ENCODE assay signal across 7 cellular contexts in the genomic region with DNA sequence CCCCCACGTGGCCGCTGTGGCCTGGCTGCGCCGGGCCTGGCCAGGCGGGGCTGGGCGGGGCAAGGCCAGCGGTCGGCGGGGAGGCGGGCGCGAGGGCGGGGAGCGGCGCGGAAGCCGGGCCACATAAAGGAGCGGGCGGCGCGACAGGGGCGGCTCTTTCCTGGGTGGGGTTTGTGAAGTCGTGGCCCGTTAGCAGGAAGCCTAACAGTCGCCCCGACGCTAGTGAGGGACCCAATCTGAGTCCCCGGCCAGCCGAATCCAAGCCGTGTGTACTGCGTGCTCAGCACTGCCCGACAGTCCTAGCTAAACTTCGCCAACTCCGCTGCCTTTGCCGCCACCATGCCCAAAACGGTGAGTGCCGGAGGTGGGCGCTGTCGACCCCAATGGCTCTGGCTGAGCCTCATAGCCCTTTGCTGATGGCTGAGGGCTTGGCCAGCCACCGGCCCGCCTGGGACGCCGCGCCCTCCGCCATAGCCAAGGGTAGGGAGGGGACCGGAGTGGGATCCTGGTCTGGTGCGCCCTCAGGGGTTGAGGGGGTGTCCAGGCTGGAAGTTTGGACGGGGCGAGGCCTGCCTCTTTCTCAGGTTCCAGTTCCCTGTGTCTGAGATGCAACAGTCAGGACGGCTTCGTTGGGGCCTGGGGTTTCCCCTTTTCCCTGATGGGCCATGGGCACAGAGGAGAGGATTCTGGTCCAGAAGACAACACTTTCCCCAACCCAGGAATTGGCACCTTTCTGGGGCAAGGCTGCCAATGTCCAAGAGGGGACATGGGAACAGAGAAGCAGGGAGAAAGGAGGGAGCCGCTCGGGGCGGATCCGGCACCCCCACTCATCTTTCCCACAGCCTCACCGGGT. TPM values are rescaled to one million over a fixed set of nuclear protein-coding genes. Genes with fewer than 3 reads are reported as not detected.
A peak's percentile ranks its signal among the peaks of the same experiment; 100 is the strongest.
DNase-seq lines count a peak whose midpoint lies in the region; ATAC-seq lines count a peak whose summit lies in the region.

A gene (plus strand): TSS at position 152 of the 853 bp plus-strand sequence. CDS start 188 bp downstream, at position 340.

- peaks cover 0 to 2% (median 0%) of the 10 kb centered on the region in 9 donors for H3K9me3 Mint-ChIP-seq in naive thymus-derived CD8-positive, alpha-beta T cell

- POLR2A ChIA-PET in naive thymus-derived CD8-positive, alpha-beta T cell (lab: Charles Lee): interaction anchor here (0.8 to 4.2 kb wide), 12 partner anchors 9 to 88 kb away, joined by 3 to 42 read pairs (median 4); no protein-coding TSS in a partner anchor

- ATAC-seq in GM18861 (IDR thresholded peaks at IDR 0.05; ENCODE audit: unreplicated experiment): peak; percentile 60
- ATAC-seq in HG02943 (IDR thresholded peaks at IDR 0.05; ENCODE audit: low read depth, unreplicated experiment): peak; percentile 71
- peak; percentile 81 to 84 for ATAC-seq in naive thymus-derived CD8-positive, alpha-beta T cell

- WGBS in esophagus, 2 donors: 0 to 31% methylated on average over 39 to 53 of the region's 56 CpGs

- H3K27ac Mint-ChIP-seq in naive thymus-derived CD8-positive, alpha-beta T cell: peak within 1 kb of the TSS; percentile 85 to 96 (median 94)

- no peaks in the 10 kb centered on the region for H3K9me3 ChIP-seq in esophagus (ENCODE audit: control insufficient read depth in 2 of 2, insufficient read depth in 1 of 2, low read depth in 1 of 2, low read length in 1 of 2)

- peaks cover 19 to 42% (median 36%) of the 10 kb centered on the region in 4 donors for H3K4me1 Mint-ChIP-seq in naive thymus-derived CD8-positive, alpha-beta T cell

- peak within 1 kb of the TSS; percentile 88 to 90 for H3K27ac ChIP-seq in esophagus (ENCODE audit: low read depth in 2 of 2, low read length in 1 of 2)

- peaks cover 4 to 34% (median 6%) of the 10 kb centered on the region in 3 donors for H3K36me3 Mint-ChIP-seq in naive thymus-derived CD8-positive, alpha-beta T cell

- H3K27me3 ChIP-seq in esophagus (ENCODE audit: control insufficient read depth in 1 of 2, insufficient read depth in 2 of 2, low read length in 2 of 2): no peaks in the 10 kb centered on the region

- H3K4me1 ChIP-seq in esophagus (ENCODE audit: control insufficient read depth in 2 of 2, insufficient read depth in 2 of 2, low read length in 1 of 2): no peaks in the 10 kb centered on the region

- H3K36me3 ChIP-seq in esophagus (ENCODE audit: control insufficient read depth in 2 of 2, insufficient read depth in 2 of 2, low read length in 1 of 2): no peaks in the 10 kb centered on the region

- DNase-seq in NOMO-1 treated with DMSO at 0.1 percent for 48 hours (lab: John Stamatoyannopoulos, UW; ENCODE audit: unreplicated experiment): peak; percentile 25
- DNase-seq in activated T-cell treated with anti-CD3 and anti-CD28 coated beads for 4 hours: peak; percentile 63
- DNase-seq in naive thymus-derived CD8-positive, alpha-beta T cell: peak; percentile 51 to 80 (median 64)
- peak; percentile 33 to 62 (median 53) for DNase-seq in stimulated activated naive CD4-positive, alpha-beta T cell (lab: John Stamatoyannopoulos, UW)

- H3K4me3 Mint-ChIP-seq in naive thymus-derived CD8-positive, alpha-beta T cell: peak within 1 kb of the TSS; percentile 94 to 98 (median 95)

- H3K4me3 ChIP-seq in esophagus (ENCODE audit: low read depth in 1 of 2, low read length in 2 of 2): peak within 1 kb of the TSS; percentile 61 to 65

- no peaks in the 10 kb centered on the region for H3K27me3 Mint-ChIP-seq in naive thymus-derived CD8-positive, alpha-beta T cell

RNA-seq across cellular contexts. Expression of the gene that starts here (rescaled TPM):
- 10 to 100 TPM; 32.9 to 50.4 TPM for polyA plus RNA-seq in esophagus
- total RNA-seq in naive thymus-derived CD8-positive, alpha-beta T cell: 100 to 1,000 TPM; 298 to 315 TPM
- 100 to 1,000 TPM; 467 to 552 (median 518) TPM for polyA plus RNA-seq in naive thymus-derived CD8-positive, alpha-beta T cell

Comparison
In these comparisons a context has a peak if more than half of its experiments do, and no peak if none do; other contexts are left out.
1. Peak in every context shown above with its lines: DNase-seq, ATAC-seq, H3K4me3 ChIP-seq and H3K27ac ChIP-seq.
2. RNA of the gene that starts here (polyA plus RNA-seq): 467 to 552 TPM in naive thymus-derived CD8-positive, alpha-beta T cell; 32.9 to 50.4 TPM in esophagus; every median in the first group is over 4 times any median in the second.